In the genomic region with DNA sequence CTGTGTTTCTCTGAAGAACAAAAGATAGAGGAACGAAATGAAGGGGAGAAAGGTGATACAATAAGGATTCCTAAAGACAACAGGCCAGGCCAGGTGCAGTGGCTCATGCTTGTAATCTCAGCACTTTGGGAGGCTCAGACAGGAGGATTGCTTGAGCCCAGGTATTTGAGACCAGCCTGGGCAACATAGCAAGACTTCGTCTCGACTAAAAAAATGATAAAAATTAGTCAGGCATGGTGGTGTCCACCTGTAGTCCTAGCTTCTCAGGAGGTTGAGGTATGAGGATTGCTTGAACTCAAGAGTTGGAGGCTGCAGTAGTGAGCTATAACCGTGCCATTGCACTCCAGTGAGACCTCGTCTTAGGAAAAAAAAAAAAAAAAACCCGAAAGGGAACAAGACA, we compare ENCODE assay signal across 2 cellular contexts.
TF ChIP-seq lines count a peak whose summit lies in the region.

No MANE protein-coding gene starts in this region.

TF ChIP-seq in IMR-90, 13 proteins besides CTCF, POLR2A, EP300 and RAD21:
- TF ChIP-seq, protein P1, sequence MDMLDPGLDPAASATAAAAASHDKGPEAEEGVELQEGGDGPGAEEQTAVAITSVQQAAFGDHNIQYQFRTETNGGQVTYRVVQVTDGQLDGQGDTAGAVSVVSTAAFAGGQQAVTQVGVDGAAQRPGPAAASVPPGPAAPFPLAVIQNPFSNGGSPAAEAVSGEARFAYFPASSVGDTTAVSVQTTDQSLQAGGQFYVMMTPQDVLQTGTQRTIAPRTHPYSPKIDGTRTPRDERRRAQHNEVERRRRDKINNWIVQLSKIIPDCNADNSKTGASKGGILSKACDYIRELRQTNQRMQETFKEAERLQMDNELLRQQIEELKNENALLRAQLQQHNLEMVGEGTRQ (IDR thresholded peaks at IDR 0.05; ENCODE audit: low read depth, low read length): no peak
- TF ChIP-seq NFE2L2 (IDR thresholded peaks at IDR 0.05; ENCODE audit: low read depth, low read length) (no peak), CHD1 (IDR thresholded peaks at IDR 0.05; ENCODE audit: low read depth, low read length) (no peak), BHLHE40 (IDR thresholded peaks at IDR 0.05; ENCODE audit: low read depth, low read length) (no peak), RCOR1 (IDR thresholded peaks at IDR 0.05; ENCODE audit: insufficient replicate concordance, low read length) (no peak), ELK1 (IDR thresholded peaks at IDR 0.05; ENCODE audit: borderline replicate concordance, low read depth, low read length) (no peak), CEBPB (IDR thresholded peaks at IDR 0.05; ENCODE audit: low read depth, low read length) (no peak), MAZ (IDR thresholded peaks at IDR 0.05; ENCODE audit: borderline replicate concordance, low read depth, low read length) (no peak), MAFK (IDR thresholded peaks at IDR 0.05; ENCODE audit: low read depth, low read length) (no peak), MXI1 (IDR thresholded peaks at IDR 0.05; ENCODE audit: borderline replicate concordance, low read depth, low read length) (no peak), RFX5 (IDR thresholded peaks at IDR 0.05; ENCODE audit: low read depth, low read length) (no peak), FOS (IDR thresholded peaks at IDR 0.05; ENCODE audit: low read depth, low read length) (no peak)

TF ChIP-seq in K562, 482 proteins besides CTCF, POLR2A, EP300 and RAD21:
- TF ChIP-seq ELF4 (CRISPR knock-in tag; IDR thresholded peaks at IDR 0.05) (no peak), FOS (IDR thresholded peaks at IDR 0.05; ENCODE audit: extremely low read depth, insufficient read length) (no peak)
